ENCODE assay signal across 1 cellular context in genomic region chr11:114036156-114036811, GRCh38.
TF ChIP-seq lines count a peak whose summit lies in the region.

No MANE protein-coding gene starts in this region.

TF ChIP-seq in HepG2, 621 proteins besides CTCF, POLR2A, EP300 and RAD21 (continued from another document and continues in another):
- TF ChIP-seq, protein P1, sequence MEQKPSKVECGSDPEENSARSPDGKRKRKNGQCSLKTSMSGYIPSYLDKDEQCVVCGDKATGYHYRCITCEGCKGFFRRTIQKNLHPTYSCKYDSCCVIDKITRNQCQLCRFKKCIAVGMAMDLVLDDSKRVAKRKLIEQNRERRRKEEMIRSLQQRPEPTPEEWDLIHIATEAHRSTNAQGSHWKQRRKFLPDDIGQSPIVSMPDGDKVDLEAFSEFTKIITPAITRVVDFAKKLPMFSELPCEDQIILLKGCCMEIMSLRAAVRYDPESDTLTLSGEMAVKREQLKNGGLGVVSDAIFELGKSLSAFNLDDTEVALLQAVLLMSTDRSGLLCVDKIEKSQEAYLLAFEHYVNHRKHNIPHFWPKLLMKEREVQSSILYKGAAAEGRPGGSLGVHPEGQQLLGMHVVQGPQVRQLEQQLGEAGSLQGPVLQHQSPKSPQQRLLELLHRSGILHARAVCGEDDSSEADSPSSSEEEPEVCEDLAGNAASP (CRISPR knock-in tag; IDR thresholded peaks at IDR 0.05; ENCODE audit: borderline replicate concordance): peak; percentile 67
- 0 out of 2 replicates have a peak, but pooled peaks have one; percentile 17 for TF ChIP-seq KAT8 (CRISPR knock-in tag; IDR thresholded peaks at IDR 0.05)
- TF ChIP-seq ZNF44 (CRISPR knock-in tag; IDR thresholded peaks at IDR 0.05): no peak
- TF ChIP-seq HINFP (CRISPR knock-in tag; IDR thresholded peaks at IDR 0.05; ENCODE audit: low read depth): no peak
- peak; percentile 47; the same call in 1 of the 2 replicates for TF ChIP-seq FOXK1 (CRISPR knock-in tag; IDR thresholded peaks at IDR 0.05; ENCODE audit: borderline replicate concordance, low read depth)
- TF ChIP-seq ARNT2 (CRISPR knock-in tag; IDR thresholded peaks at IDR 0.05; ENCODE audit: low read depth): 0 out of 2 replicates have a peak, but pooled peaks have one; percentile 31
- peak; percentile 56; the same call in 1 of the 2 replicates for TF ChIP-seq RFXAP (CRISPR knock-in tag; IDR thresholded peaks at IDR 0.05; ENCODE audit: borderline replicate concordance)
- no peak for TF ChIP-seq CBX1 (IDR thresholded peaks at IDR 0.05; ENCODE audit: low read depth)
- TF ChIP-seq, protein P2, sequence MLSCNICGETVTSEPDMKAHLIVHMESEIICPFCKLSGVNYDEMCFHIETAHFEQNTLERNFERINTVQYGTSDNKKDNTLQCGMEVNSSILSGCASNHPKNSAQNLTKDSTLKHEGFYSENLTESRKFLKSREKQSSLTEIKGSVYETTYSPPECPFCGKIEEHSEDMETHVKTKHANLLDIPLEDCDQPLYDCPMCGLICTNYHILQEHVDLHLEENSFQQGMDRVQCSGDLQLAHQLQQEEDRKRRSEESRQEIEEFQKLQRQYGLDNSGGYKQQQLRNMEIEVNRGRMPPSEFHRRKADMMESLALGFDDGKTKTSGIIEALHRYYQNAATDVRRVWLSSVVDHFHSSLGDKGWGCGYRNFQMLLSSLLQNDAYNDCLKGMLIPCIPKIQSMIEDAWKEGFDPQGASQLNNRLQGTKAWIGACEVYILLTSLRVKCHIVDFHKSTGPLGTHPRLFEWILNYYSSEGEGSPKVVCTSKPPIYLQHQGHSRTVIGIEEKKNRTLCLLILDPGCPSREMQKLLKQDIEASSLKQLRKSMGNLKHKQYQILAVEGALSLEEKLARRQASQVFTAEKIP (CRISPR knock-in tag; IDR thresholded peaks at IDR 0.05; ENCODE audit: borderline replicate concordance): no peak
- no peak for TF ChIP-seq TCF7 (IDR thresholded peaks at IDR 0.05; ENCODE audit: low read depth)
- TF ChIP-seq TIGD3 (CRISPR knock-in tag; IDR thresholded peaks at IDR 0.05; ENCODE audit: borderline replicate concordance): no peak
- TF ChIP-seq ZNF12 (CRISPR knock-in tag; IDR thresholded peaks at IDR 0.05): no peak
- no peak for TF ChIP-seq ZXDC (CRISPR knock-in tag; IDR thresholded peaks at IDR 0.05)
- TF ChIP-seq, protein P3, sequence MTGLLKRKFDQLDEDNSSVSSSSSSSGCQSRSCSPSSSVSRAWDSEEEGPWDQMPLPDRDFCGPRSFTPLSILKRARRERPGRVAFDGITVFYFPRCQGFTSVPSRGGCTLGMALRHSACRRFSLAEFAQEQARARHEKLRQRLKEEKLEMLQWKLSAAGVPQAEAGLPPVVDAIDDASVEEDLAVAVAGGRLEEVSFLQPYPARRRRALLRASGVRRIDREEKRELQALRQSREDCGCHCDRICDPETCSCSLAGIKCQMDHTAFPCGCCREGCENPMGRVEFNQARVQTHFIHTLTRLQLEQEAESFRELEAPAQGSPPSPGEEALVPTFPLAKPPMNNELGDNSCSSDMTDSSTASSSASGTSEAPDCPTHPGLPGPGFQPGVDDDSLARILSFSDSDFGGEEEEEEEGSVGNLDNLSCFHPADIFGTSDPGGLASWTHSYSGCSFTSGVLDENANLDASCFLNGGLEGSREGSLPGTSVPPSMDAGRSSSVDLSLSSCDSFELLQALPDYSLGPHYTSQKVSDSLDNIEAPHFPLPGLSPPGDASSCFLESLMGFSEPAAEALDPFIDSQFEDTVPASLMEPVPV (CRISPR knock-in tag; IDR thresholded peaks at IDR 0.05): no peak
- no peak for TF ChIP-seq JUN (CRISPR knock-in tag; IDR thresholded peaks at IDR 0.05)
- no peak for TF ChIP-seq ZNF766 (CRISPR knock-in tag; IDR thresholded peaks at IDR 0.05; ENCODE audit: borderline replicate concordance)
- no peak for TF ChIP-seq KLF13 (CRISPR knock-in tag; IDR thresholded peaks at IDR 0.05)
- TF ChIP-seq IKZF5 (CRISPR knock-in tag; IDR thresholded peaks at IDR 0.05): peak; percentile 55; the same call in 1 of the 2 replicates
- TF ChIP-seq ZNF121 (CRISPR knock-in tag; IDR thresholded peaks at IDR 0.05): 0 out of 2 replicates have a peak, but pooled peaks have one; percentile 13
- no peak for TF ChIP-seq DR1 (CRISPR knock-in tag; IDR thresholded peaks at IDR 0.05)
- 0 out of 2 replicates have a peak, but pooled peaks have one; percentile 33 for TF ChIP-seq LRRFIP1 (CRISPR knock-in tag; conservative IDR thresholded peaks at IDR 0.05)
- TF ChIP-seq TAF1 (CRISPR knock-in tag; IDR thresholded peaks at IDR 0.05): no peak
- no peak for TF ChIP-seq ZNF674 (CRISPR knock-in tag; IDR thresholded peaks at IDR 0.05; ENCODE audit: low read depth)
- no peak for TF ChIP-seq MAZ (IDR thresholded peaks at IDR 0.05; ENCODE audit: borderline replicate concordance, low read depth, low read length)
- TF ChIP-seq MAZ (CRISPR knock-in tag; IDR thresholded peaks at IDR 0.05; ENCODE audit: low read depth): 0 out of 2 replicates have a peak, but pooled peaks have one; percentile 52
- TF ChIP-seq, protein P4, sequence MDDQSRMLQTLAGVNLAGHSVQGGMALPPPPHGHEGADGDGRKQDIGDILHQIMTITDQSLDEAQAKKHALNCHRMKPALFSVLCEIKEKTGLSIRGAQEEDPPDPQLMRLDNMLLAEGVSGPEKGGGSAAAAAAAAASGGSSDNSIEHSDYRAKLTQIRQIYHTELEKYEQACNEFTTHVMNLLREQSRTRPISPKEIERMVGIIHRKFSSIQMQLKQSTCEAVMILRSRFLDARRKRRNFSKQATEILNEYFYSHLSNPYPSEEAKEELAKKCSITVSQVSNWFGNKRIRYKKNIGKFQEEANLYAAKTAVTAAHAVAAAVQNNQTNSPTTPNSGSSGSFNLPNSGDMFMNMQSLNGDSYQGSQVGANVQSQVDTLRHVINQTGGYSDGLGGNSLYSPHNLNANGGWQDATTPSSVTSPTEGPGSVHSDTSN (CRISPR knock-in tag; IDR thresholded peaks at IDR 0.05; ENCODE audit: borderline replicate concordance): no peak
- TF ChIP-seq PTBP1 (IDR thresholded peaks at IDR 0.05; ENCODE audit: low read depth, low read length, poor library complexity, severe bottlenecking): no peak
- TF ChIP-seq ZBTB26 (CRISPR knock-in tag; IDR thresholded peaks at IDR 0.05; ENCODE audit: borderline replicate concordance): no peak
- TF ChIP-seq ZNF660 (CRISPR knock-in tag; IDR thresholded peaks at IDR 0.05; ENCODE audit: borderline replicate concordance, low read depth): no peak
- no peak for TF ChIP-seq DMAP1 (CRISPR knock-in tag; IDR thresholded peaks at IDR 0.05)
- TF ChIP-seq NCOA1 (CRISPR knock-in tag; IDR thresholded peaks at IDR 0.05): 0 out of 2 replicates have a peak, but pooled peaks have one; percentile 42
- TF ChIP-seq MTA1 (CRISPR knock-in tag; IDR thresholded peaks at IDR 0.05; ENCODE audit: borderline replicate concordance): no peak
- TF ChIP-seq ZNF567 (CRISPR knock-in tag; IDR thresholded peaks at IDR 0.05; ENCODE audit: borderline replicate concordance): no peak
- no peak for TF ChIP-seq AKAP8 (CRISPR knock-in tag; IDR thresholded peaks at IDR 0.05)
- TF ChIP-seq HDAC2 (CRISPR knock-in tag; IDR thresholded peaks at IDR 0.05): peak; percentile 45; the same call in 1 of the 2 replicates
- no peak for TF ChIP-seq ZNF34 (CRISPR knock-in tag; IDR thresholded peaks at IDR 0.05; ENCODE audit: borderline replicate concordance)
- peak; percentile 99 for TF ChIP-seq UBTF (CRISPR knock-in tag; IDR thresholded peaks at IDR 0.05)
- no peak for TF ChIP-seq SATB2 (CRISPR knock-in tag; IDR thresholded peaks at IDR 0.05)
- no peak for TF ChIP-seq NFYC (CRISPR knock-in tag; IDR thresholded peaks at IDR 0.05)
- no peak for TF ChIP-seq TSC22D2 (CRISPR knock-in tag; IDR thresholded peaks at IDR 0.05; ENCODE audit: borderline replicate concordance)
